1 cellular context compared by ENCODE assay signal in the genomic region with DNA sequence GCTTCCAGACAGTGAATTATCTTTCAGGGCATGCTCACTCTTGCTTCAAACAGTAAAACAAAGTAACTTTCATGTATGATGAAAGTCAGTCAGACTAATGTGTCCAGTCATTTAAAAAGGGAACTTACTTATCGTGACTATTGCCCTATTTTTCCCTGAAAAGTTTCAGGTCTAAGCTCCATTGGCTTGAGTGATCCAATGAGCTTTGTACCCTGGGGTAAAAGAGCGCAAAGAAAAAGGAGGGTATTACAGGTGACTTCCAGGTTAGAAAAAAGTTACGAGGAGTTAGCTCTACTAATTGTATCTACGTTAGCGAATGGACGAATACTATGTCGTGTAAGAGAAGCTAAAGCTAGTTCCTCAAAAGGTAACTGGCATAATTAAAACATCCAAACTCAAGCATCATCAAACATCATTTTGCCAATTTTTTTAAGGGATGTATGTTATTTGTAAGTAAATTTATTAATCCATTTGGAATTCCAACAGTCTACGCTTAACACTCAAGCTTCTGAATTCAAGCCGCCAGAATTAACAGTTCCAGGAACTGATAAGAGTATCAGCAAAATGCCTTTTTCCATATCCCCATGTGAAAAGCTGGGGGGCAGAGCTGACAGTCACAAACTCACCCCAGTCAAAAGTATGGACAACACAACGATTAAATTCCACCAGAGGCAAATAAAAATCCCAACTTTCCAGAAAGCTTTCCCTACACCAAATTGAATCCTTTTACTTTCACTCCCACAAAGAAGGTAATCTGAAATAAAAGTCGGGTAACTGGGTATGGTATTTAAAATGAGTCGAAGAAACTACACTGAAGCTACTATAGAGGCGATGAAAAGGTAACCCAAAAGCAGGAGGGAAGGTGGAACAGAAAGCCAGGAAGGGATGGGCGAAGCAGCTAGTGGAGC.
TF ChIP-seq lines count a peak whose summit lies in the region.

No MANE protein-coding gene starts in this region.

TF ChIP-seq in HepG2, 621 proteins besides CTCF, POLR2A, EP300 and RAD21 (continued from another document):
- TF ChIP-seq, protein P1, sequence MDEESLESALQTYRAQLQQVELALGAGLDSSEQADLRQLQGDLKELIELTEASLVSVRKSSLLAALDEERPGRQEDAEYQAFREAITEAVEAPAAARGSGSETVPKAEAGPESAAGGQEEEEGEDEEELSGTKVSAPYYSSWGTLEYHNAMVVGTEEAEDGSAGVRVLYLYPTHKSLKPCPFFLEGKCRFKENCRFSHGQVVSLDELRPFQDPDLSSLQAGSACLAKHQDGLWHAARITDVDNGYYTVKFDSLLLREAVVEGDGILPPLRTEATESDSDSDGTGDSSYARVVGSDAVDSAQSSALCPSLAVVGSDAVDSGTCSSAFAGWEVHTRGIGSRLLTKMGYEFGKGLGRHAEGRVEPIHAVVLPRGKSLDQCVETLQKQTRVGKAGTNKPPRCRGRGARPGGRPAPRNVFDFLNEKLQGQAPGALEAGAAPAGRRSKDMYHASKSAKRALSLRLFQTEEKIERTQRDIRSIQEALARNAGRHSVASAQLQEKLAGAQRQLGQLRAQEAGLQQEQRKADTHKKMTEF (CRISPR knock-in tag; IDR thresholded peaks at IDR 0.05): peak; percentile 44; the same call in 1 of the 2 replicates
- TF ChIP-seq PAXIP1 (CRISPR knock-in tag; conservative IDR thresholded peaks at IDR 0.05): peak; percentile 54
- TF ChIP-seq, protein P2, sequence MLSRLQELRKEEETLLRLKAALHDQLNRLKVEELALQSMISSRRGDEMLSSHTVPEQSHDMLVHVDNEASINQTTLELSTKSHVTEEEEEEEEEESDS (CRISPR knock-in tag; IDR thresholded peaks at IDR 0.05; ENCODE audit: borderline replicate concordance): no peak
- no peak for TF ChIP-seq NBN (conservative IDR thresholded peaks at IDR 0.05)
- peak; percentile 99 for TF ChIP-seq NCOR1 (IDR thresholded peaks at IDR 0.05; ENCODE audit: borderline replicate concordance, low read length)
